Comparison of ENCODE assay signal across 2 cellular contexts in the genomic region with DNA sequence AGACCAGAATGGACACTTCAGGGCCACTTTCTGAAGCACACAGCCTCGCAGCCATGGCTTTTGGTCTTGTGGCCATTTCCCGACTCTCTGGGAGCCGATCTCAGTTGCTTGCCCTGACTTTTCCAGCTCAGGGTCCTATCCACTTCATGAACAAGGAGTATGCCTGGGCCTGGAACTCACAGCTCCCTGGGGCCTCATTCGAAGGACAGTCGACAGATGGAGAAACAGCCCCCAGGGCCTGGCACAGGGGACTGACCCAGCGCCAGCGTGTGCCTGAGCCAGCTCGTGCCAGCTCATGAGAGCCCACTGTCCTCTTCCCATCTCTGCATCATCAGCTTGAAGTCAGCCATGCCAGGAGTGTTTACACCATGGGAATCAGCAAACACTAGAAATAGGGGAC.
TF ChIP-seq lines count a peak whose summit lies in the region.

No MANE protein-coding gene starts in this region.

TF ChIP-seq in SK-N-SH, 30 proteins besides CTCF, POLR2A, EP300 and RAD21 (continued from another document):
- TF ChIP-seq, protein P1, sequence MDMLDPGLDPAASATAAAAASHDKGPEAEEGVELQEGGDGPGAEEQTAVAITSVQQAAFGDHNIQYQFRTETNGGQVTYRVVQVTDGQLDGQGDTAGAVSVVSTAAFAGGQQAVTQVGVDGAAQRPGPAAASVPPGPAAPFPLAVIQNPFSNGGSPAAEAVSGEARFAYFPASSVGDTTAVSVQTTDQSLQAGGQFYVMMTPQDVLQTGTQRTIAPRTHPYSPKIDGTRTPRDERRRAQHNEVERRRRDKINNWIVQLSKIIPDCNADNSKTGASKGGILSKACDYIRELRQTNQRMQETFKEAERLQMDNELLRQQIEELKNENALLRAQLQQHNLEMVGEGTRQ (IDR thresholded peaks at IDR 0.05; ENCODE audit: borderline replicate concordance, low read depth, low read length), result no peak
- TF ChIP-seq, protein P2, sequence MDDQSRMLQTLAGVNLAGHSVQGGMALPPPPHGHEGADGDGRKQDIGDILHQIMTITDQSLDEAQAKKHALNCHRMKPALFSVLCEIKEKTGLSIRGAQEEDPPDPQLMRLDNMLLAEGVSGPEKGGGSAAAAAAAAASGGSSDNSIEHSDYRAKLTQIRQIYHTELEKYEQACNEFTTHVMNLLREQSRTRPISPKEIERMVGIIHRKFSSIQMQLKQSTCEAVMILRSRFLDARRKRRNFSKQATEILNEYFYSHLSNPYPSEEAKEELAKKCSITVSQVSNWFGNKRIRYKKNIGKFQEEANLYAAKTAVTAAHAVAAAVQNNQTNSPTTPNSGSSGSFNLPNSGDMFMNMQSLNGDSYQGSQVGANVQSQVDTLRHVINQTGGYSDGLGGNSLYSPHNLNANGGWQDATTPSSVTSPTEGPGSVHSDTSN (IDR thresholded peaks at IDR 0.05), result no peak
- TF ChIP-seq FOSL2 (IDR thresholded peaks at IDR 0.05; ENCODE audit: borderline replicate concordance, low read depth) (no peak), MXI1 (IDR thresholded peaks at IDR 0.05; ENCODE audit: low read depth, low read length) (no peak), SIN3A (IDR thresholded peaks at IDR 0.05; ENCODE audit: borderline replicate concordance, low read depth, low read length) (no peak), GABPA (IDR thresholded peaks at IDR 0.05; ENCODE audit: low read depth) (no peak), FOXJ3 (CRISPR knock-in tag; IDR thresholded peaks at IDR 0.05) (no peak), CHD2 (IDR thresholded peaks at IDR 0.05; ENCODE audit: low read length, partially characterized antibody) (no peak)
- TF ChIP-seq, protein P3, sequence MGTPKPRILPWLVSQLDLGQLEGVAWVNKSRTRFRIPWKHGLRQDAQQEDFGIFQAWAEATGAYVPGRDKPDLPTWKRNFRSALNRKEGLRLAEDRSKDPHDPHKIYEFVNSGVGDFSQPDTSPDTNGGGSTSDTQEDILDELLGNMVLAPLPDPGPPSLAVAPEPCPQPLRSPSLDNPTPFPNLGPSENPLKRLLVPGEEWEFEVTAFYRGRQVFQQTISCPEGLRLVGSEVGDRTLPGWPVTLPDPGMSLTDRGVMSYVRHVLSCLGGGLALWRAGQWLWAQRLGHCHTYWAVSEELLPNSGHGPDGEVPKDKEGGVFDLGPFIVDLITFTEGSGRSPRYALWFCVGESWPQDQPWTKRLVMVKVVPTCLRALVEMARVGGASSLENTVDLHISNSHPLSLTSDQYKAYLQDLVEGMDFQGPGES (IDR thresholded peaks at IDR 0.05; ENCODE audit: low read depth, low read length), result no peak

TF ChIP-seq in SK-N-SH treated with all-trans-retinoic acid at 6 μM for 48 hours, 23 proteins besides CTCF, POLR2A, EP300 and RAD21 (continued from another document):
- TF ChIP-seq, protein P4, sequence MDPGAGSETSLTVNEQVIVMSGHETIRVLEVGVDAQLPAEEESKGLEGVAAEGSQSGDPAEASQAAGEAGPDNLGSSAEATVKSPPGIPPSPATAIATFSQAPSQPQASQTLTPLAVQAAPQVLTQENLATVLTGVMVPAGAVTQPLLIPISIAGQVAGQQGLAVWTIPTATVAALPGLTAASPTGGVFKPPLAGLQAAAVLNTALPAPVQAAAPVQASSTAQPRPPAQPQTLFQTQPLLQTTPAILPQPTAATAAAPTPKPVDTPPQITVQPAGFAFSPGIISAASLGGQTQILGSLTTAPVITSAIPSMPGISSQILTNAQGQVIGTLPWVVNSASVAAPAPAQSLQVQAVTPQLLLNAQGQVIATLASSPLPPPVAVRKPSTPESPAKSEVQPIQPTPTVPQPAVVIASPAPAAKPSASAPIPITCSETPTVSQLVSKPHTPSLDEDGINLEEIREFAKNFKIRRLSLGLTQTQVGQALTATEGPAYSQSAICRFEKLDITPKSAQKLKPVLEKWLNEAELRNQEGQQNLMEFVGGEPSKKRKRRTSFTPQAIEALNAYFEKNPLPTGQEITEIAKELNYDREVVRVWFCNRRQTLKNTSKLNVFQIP (CRISPR knock-in tag; IDR thresholded peaks at IDR 0.05; ENCODE audit: borderline replicate concordance, low read depth), result no peak
- TF ChIP-seq CSDC2 (CRISPR knock-in tag; IDR thresholded peaks at IDR 0.05) (no peak), ZNF565 (CRISPR knock-in tag; conservative IDR thresholded peaks at IDR 0.05; ENCODE audit: low read depth) (no peak), RARB (CRISPR knock-in tag; IDR thresholded peaks at IDR 0.05) (no peak)
